Comparison of ENCODE assay signal across 22 cellular contexts in the genomic region with DNA sequence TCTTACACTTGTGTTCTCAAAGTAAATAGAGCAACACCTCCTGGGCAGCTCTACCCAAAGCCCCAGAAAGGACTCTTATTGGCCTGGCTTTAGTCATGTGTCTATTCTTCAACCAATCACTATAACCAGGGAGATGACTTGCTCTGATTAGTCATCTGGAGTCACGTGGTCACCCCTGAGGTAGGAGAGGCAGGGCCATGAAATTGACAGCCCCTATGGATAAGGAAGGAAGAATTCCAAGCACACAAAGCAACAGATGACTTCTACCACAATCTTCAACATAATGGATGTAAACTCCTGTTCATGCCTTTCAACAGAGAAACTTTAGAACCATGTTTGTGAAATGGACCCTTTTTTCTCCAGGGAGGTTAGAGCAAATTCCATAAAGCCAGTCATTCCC. TPM values are rescaled to one million over a fixed set of nuclear protein-coding genes. Genes with fewer than 3 reads are reported as not detected.
"Had no signal": no experiment of that assay in that cellular context is flagged by ENCODE, and none has a peak within 500 bp of the region (broad histone marks: within the 10 kb centered on the region; RNA-seq: fewer than 3 reads in every experiment).

No MANE protein-coding gene starts in this region.

- H3K9me3 ChIP-seq: pancreas, suprapubic skin, thyroid gland, uterus had no signal

- H3K4me1 ChIP-seq: heart left ventricle, pancreas, suprapubic skin, uterus had no signal

- DNase-seq: effector CD4-positive, alpha-beta T cell; heart left ventricle; hippocampal formation; left colon; left ventricle myocardium superior; mesendoderm; naive B cell; occipital lobe; pancreas; right cardiac atrium; stimulated activated CD4-positive, alpha-beta T cell treated with anti-CD3 and anti-CD28 coated beads, Interleukin-4, amount 100 ng/mL, for 1 hour; stimulated activated CD8-positive, alpha-beta memory T cell treated with anti-CD3 and anti-CD28 coated beads, Interleukin-4, amount 100 ng/mL, for 48 hours; stimulated activated naive CD8-positive, alpha-beta T cell treated with anti-CD3 and anti-CD28 coated beads, Interleukin-15, Interleukin-2, amounts not matched to agents 100 U/mL and 50 U/mL, for 24 hours; thyroid gland; uterus had no signal

- H3K27ac ChIP-seq: heart left ventricle, pancreas, suprapubic skin, thyroid gland, uterus had no signal

- H3K36me3 ChIP-seq: heart left ventricle, pancreas, suprapubic skin, thyroid gland, uterus had no signal

- H3K4me3 ChIP-seq: heart left ventricle, pancreas, suprapubic skin, thyroid gland, uterus had no signal

- ATAC-seq: esophagus mucosa; heart left ventricle; left colon; left ventricle myocardium superior; pancreas; right cardiac atrium; stimulated activated effector memory CD8-positive, alpha-beta T cell treated with anti-CD3 and anti-CD28 coated beads, Interleukin-12 subunit alpha, Interleukin-12 subunit beta, amount 100 ng/mL, for 72 hours; stimulated activated naive CD8-positive, alpha-beta T cell treated with anti-CD3 and anti-CD28 coated beads, Interleukin-15, Interleukin-2, amounts not matched to agents 100 U/mL and 50 U/mL, for 24 hours had no signal

- H3K27me3 ChIP-seq: thyroid gland, uterus had no signal

RNA-seq across cellular contexts. Expression of gene EYA2, which starts 24.6 kb away (rescaled TPM):
- total RNA-seq: dermis microvascular lymphatic vessel endothelial cell, glomerular endothelial cell, kidney epithelial cell, lung microvascular endothelial cell had no signal
